ENCODE assay signal across 13 cellular contexts in genomic region chr2:203873921-203874631, GRCh38. TPM values are rescaled to one million over a fixed set of nuclear protein-coding genes. Genes with fewer than 3 reads are reported as not detected.
DNase-seq lines count a peak whose midpoint lies in the region; ATAC-seq, FAIRE-seq and TF ChIP-seq lines count a peak whose summit lies in the region.
"Had no signal": no experiment of that assay in that cellular context is flagged by ENCODE, and none has a peak within 500 bp of the region (broad histone marks: within the 10 kb centered on the region; RNA-seq: fewer than 3 reads in every experiment).

No MANE protein-coding gene starts in this region.

- no peaks in the 10 kb centered on the region for H3K79me2 ChIP-seq in HepG2 (ENCODE audit: insufficient read depth, low read length)

- no peak overlapping the region for H3K9ac ChIP-seq in HepG2 (ENCODE audit: insufficient read depth, low read depth, low read length)
- H3K9ac ChIP-seq: BLaER1 had no signal

- in situ Hi-C loops in HepG2 (cut with HindIII; ENCODE audit: extremely low pct_ligation_motif_present, low pct_unique_long_range_greater_than_20kb), result no loop called here

- H3K9me3 ChIP-seq in HepG2 (ENCODE audit: low read length) (no peaks in the 10 kb centered on the region), right lobe of liver (no peaks in the 10 kb centered on the region), thymus (ENCODE audit: control insufficient read depth) (no peaks in the 10 kb centered on the region)
- H3K9me3 ChIP-seq: BLaER1, gastrocnemius medialis had no signal

- no peak for FAIRE-seq in HepG2 (lab: Jason Lieb, UNC)
- FAIRE-seq in GM12891 (lab: Jason Lieb, UNC), result no peak

- H3K4me3 ChIP-seq in HepG2 (replicated peaks in 1 of 3; ENCODE audit: insufficient read depth in 1 of 3, low read depth in 2 of 3, low read length in 3 of 3), result no peak overlapping the region
- H3K4me3 ChIP-seq in right lobe of liver, result no peak overlapping the region
- H3K4me3 ChIP-seq in thymus (ENCODE audit: low read length), result no peak overlapping the region
- H3K4me3 ChIP-seq: BLaER1, gastrocnemius medialis had no signal

- H2AFZ ChIP-seq in HepG2 (ENCODE audit: low read length), result no peak overlapping the region

- H4K20me1 ChIP-seq in HepG2 (ENCODE audit: insufficient read depth, low read length), result no peaks in the 10 kb centered on the region
- H4K20me1 ChIP-seq: BLaER1 had no signal

- POLR2A ChIA-PET in HepG2 (lab: Yijun Ruan, JAX), result no interaction called here
- POLR2A ChIA-PET in RWPE1 (lab: Yijun Ruan, JAX; ENCODE audit: low non-redundant PET), result no interaction called here

- no peak for TF ChIP-seq RAD21 in HepG2 (CRISPR knock-in tag; IDR thresholded peaks at IDR 0.05)

- peaks cover 0 to 15% of the 10 kb centered on the region in 2 experiments; a peak in 3 of 5 replicates for H3K27me3 ChIP-seq in HepG2 (ENCODE audit: control insufficient read depth in 1 of 2, insufficient read depth in 2 of 2, low read length in 2 of 2)
- H3K27me3 ChIP-seq in right lobe of liver, result no peaks in the 10 kb centered on the region
- H3K27me3 ChIP-seq in thymus (ENCODE audit: control insufficient read depth, insufficient read depth), result no peaks in the 10 kb centered on the region
- H3K27me3 ChIP-seq: BLaER1, gastrocnemius medialis had no signal

- TF ChIP-seq POLR2A in HepG2 (IDR thresholded peaks at IDR 0.05; ENCODE audit: insufficient read depth in 1 of 2, low read depth in 2 of 2, low read length in 2 of 2) (no peak), right lobe of liver (IDR thresholded peaks at IDR 0.05) (no peak), GM12891 (IDR thresholded peaks at IDR 0.05; ENCODE audit: low read depth, low read length) (no peak)

- no peak for TF ChIP-seq EP300 in HepG2 (IDR thresholded peaks at IDR 0.05; ENCODE audit: low read depth in 2 of 2, low read length in 2 of 2)
- TF ChIP-seq EP300 in HepG2 (CRISPR knock-in tag; IDR thresholded peaks at IDR 0.05; ENCODE audit: borderline replicate concordance), result no peak

- no peak overlapping the region for H3K4me2 ChIP-seq in HepG2 (ENCODE audit: low read depth, low read length)
- H3K4me2 ChIP-seq: BLaER1 had no signal

- ATAC-seq in HepG2, result no peak
- ATAC-seq in right lobe of liver, result no peak
- no peak for ATAC-seq in HG03139 (IDR thresholded peaks at IDR 0.05; ENCODE audit: unreplicated experiment)
- ATAC-seq: gastrocnemius medialis had no signal

- CTCF ChIA-PET in HepG2 (lab: Yijun Ruan, JAX; ENCODE audit: low intra/inter-chr PET ratio, low total read pairs), result no interaction called here
- CTCF ChIA-PET in RWPE1 (lab: Yijun Ruan, JAX), result interaction anchor here (0.5 kb wide), 1 partner anchor 75 kb away, joined by 3 read pairs; no protein-coding TSS in a partner anchor

- BruUV-seq in HepG2 (replicated peaks; lab: Mats Ljungman, UMichigan), result no TSS peak

- H3K4me1 ChIP-seq in HepG2 (ENCODE audit: insufficient read depth, low read length), result no peaks in the 10 kb centered on the region
- no peaks in the 10 kb centered on the region for H3K4me1 ChIP-seq in right lobe of liver
- H3K4me1 ChIP-seq in thymus (ENCODE audit: control insufficient read depth, insufficient read depth, low read length), result peaks cover 3% of the 10 kb centered on the region
- H3K4me1 ChIP-seq: gastrocnemius medialis had no signal

- intact Hi-C loops in HepG2 (cut with micrococcal nuclease; ENCODE audit: unreplicated experiment), result no loop called here
- intact Hi-C loops in right lobe of liver (cut with DNase I), result no loop called here

- WGBS in HepG2 (ENCODE audit: low lambda C conversion rate), result 40% methylated on average over 5 of the region's 5 CpGs
- 61% methylated on average over 5 of the region's 5 CpGs for WGBS in right lobe of liver (ENCODE audit: insufficient coverage, low coverage, low lambda C conversion rate, missing lambda C conversion rate)
- WGBS in thymus, result 83% methylated on average over 5 of the region's 5 CpGs

- H3K36me3 ChIP-seq in HepG2 (replicated peaks in 1 of 2; ENCODE audit: control insufficient read depth in 1 of 2, insufficient read depth in 2 of 2, low read length in 2 of 2) (no peaks in the 10 kb centered on the region), right lobe of liver (no peaks in the 10 kb centered on the region), thymus (ENCODE audit: control insufficient read depth, insufficient read depth) (no peaks in the 10 kb centered on the region)
- H3K36me3 ChIP-seq: BLaER1, gastrocnemius medialis had no signal

- no peak for DNase-seq in HepG2 (ENCODE audit: low spot score)
- DNase-seq in right lobe of liver, result no peak
- DNase-seq in RWPE1 (ENCODE audit: low spot score), result peak; percentile 19
- DNase-seq in central memory CD4-positive, alpha-beta T cell, result peak; percentile 21
- no peak for DNase-seq in kidney tubule cell (ENCODE audit: low spot score)
- DNase-seq in GM12891 (ENCODE audit: insufficient read length, low spot score), result no peak
- DNase-seq: aorta, gastrocnemius medialis, NCI-H187 had no signal

- TF ChIP-seq CTCF in HepG2 (CRISPR knock-in tag; IDR thresholded peaks at IDR 0.05) (no peak), right lobe of liver (IDR thresholded peaks at IDR 0.05) (no peak), RWPE1 (conservative IDR thresholded peaks at IDR 0.05; ENCODE audit: low read depth) (no peak)

- H3K27ac ChIP-seq in HepG2 (ENCODE audit: extremely low read length, insufficient read depth, low read length), result no peak overlapping the region
- no peak overlapping the region for H3K27ac ChIP-seq in right lobe of liver
- H3K27ac ChIP-seq in RWPE1, result no peak overlapping the region
- H3K27ac ChIP-seq in thymus (ENCODE audit: low read depth), result peak overlapping the region; percentile 47
- H3K27ac ChIP-seq: BLaER1, gastrocnemius medialis had no signal

TF ChIP-seq in HepG2, 621 proteins besides CTCF, POLR2A, EP300 and RAD21 (continues in another document):
- TF ChIP-seq ZUFSP (CRISPR knock-in tag; IDR thresholded peaks at IDR 0.05; ENCODE audit: borderline replicate concordance) (no peak), BCL6 (CRISPR knock-in tag; IDR thresholded peaks at IDR 0.05) (no peak)

TF ChIP-seq in GM12891, 5 proteins besides CTCF, POLR2A, EP300 and RAD21:
- TF ChIP-seq SPI1 (IDR thresholded peaks at IDR 0.05; ENCODE audit: low read depth, low read length) (no peak), PAX5 (IDR thresholded peaks at IDR 0.05; ENCODE audit: insufficient read depth, low read length, severe bottlenecking) (no peak), POU2F2 (IDR thresholded peaks at IDR 0.05; ENCODE audit: low read depth, low read length) (no peak), TAF1 (IDR thresholded peaks at IDR 0.05; ENCODE audit: low read depth, low read length) (no peak), POLR2AphosphoS5 (IDR thresholded peaks at IDR 0.05; ENCODE audit: low read depth, low read length) (no peak)

RNA-seq across cellular contexts. Expression of gene CTLA4, which starts 6.5 kb away (rescaled TPM):
- total RNA-seq in HepG2 (2016; rRNA removed; fragmentation: Illumina TruSeq; extraction: Trizol) (not detected in 2 replicates), right lobe of liver (not detected)
- not detected in 2 replicates for total RNA-seq in HepG2 (2016; cell fraction: cytosol; rRNA removed; fragmentation: Illumina TruSeq; extraction: Trizol; ENCODE audit: low read depth)
- total RNA-seq in HepG2 (2016; cell fraction: insoluble cytoplasmic fraction; rRNA removed; fragmentation: Illumina TruSeq; extraction: Trizol), result 0.04 TPM in 1 of 2 replicates, not detected in the other
- total RNA-seq in HepG2 (2016; cell fraction: membrane; rRNA removed; fragmentation: Illumina TruSeq; extraction: Trizol), result not detected in 2 replicates
- not detected in 2 replicates for total RNA-seq in HepG2 (2016; cell fraction: nucleus; rRNA removed; fragmentation: Illumina TruSeq; extraction: Trizol)
- polyA plus RNA-seq in HepG2 (2011; rRNA removed) (0.16 TPM in 1 of 2 replicates, not detected in the other), thymus (12.3 TPM)
- polyA plus RNA-seq in HepG2 (2011; cell fraction: cytosol; rRNA removed), result not detected in 2 replicates
- polyA plus RNA-seq in HepG2 (2011; cell fraction: nucleus; rRNA removed), result 0.32 and 0.40 TPM in 2 replicates
- 0.15 TPM in 1 of 2 replicates, not detected in the other for polyA plus RNA-seq in HepG2 (2012)
- polyA plus RNA-seq in HepG2 (2016; cell fraction: cytosol; fragmentation: Illumina TruSeq; extraction: Trizol; ENCODE audit: low read depth), result not detected in 2 replicates
- 0.14 TPM in 1 of 2 replicates, not detected in the other for polyA plus RNA-seq in HepG2 (2016; cell fraction: insoluble cytoplasmic fraction; fragmentation: Illumina TruSeq; extraction: Trizol; ENCODE audit: low read depth)
- not detected in 2 replicates for polyA plus RNA-seq in HepG2 (2016; cell fraction: membrane; fragmentation: Illumina TruSeq; extraction: Trizol; ENCODE audit: low read depth)
- polyA plus RNA-seq in HepG2 (2016; cell fraction: nucleus; fragmentation: Illumina TruSeq; extraction: Trizol; ENCODE audit: insufficient read depth, low read depth), result 0.31 TPM in 1 of 2 replicates, not detected in the other
- not detected in 2 replicates for polyA minus RNA-seq in HepG2 (2011; rRNA and poly(A)+ RNA removed; ENCODE audit: low replicate concordance)
- polyA minus RNA-seq in HepG2 (2011; cell fraction: cytosol; rRNA and poly(A)+ RNA removed), result not detected in 2 replicates
- polyA minus RNA-seq in HepG2 (2011; cell fraction: nucleus; rRNA and poly(A)+ RNA removed), result not detected in 2 replicates
- not detected for polyA plus RNA-seq in GM12891 (2012; ENCODE audit: low read depth, missing spikeins)
- total RNA-seq: gastrocnemius medialis, kidney epithelial cell had no signal
- polyA plus RNA-seq: aorta had no signal

Comparison
In these comparisons a context has a peak if more than half of its experiments do, and no peak if none do; other contexts are left out.
1. DNase-seq: peak in RWPE1 (single experiment) and central memory CD4-positive, alpha-beta T cell (single experiment); none in HepG2 (single experiment), right lobe of liver (0 of 3), kidney tubule cell (single experiment) and GM12891 (single experiment).